15 cellular contexts compared by ENCODE assay signal in the genomic region with DNA sequence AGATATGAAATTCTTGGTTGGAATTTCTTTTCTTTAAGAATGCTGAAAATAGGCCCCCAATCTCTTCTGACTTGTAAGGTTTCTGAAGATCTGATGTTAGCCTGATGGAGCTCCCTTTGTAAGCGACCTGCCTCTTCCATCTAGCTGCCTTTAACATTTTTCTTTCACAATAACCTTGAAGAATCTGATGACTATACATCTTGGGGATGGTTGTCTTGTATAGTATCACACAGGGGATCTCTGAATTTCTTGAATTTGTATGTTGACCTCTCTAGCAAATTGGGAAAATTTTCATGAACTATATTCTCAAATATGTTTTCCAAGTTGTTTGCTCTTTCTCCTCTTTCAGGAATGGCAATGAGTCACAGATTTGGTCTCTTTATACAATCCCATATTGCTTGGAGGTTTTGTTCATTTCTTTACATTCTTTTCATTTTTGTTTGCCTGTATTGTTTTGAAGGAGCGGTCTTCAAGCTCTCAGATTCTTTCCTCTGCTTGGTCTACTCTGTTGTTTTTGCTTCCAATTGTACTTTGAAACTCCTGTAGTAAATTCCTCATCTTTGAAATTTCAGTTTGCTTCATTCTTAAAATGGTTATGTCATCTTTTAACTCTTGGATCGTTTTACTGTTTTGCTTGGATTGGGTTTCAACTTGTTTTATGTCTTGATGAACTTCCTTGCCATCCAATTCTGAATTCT.
A peak's percentile ranks its signal among the peaks of the same experiment; 100 is the strongest.
DNase-seq lines count a peak whose midpoint lies in the region; ATAC-seq, FAIRE-seq and TF ChIP-seq lines count a peak whose summit lies in the region.
"Had no signal": no experiment of that assay in that cellular context is flagged by ENCODE, and none has a peak within 500 bp of the region (broad histone marks: within the 10 kb centered on the region; RNA-seq: fewer than 3 reads in every experiment).

No MANE protein-coding gene starts in this region.

- H3K4me3 ChIP-seq in AG04449 (ENCODE audit: low read depth, low read length) (no peak overlapping the region), cardiac fibroblast (replicated peaks in 1 of 2; ENCODE audit: low read depth in 2 of 2, low read length in 2 of 2) (peak overlapping the region in 1 of 2 donors; percentile 2), thyroid gland (replicated peaks in 1 of 3) (no peak overlapping the region), pancreas (no peak overlapping the region)
- H3K4me3 ChIP-seq: SJCRH30, spleen had no signal

- H3K27me3 ChIP-seq in CD4-positive, alpha-beta T cell (ENCODE audit: control insufficient read depth, insufficient read depth, low read length), result no peaks in the 10 kb centered on the region
- H3K27me3 ChIP-seq in thyroid gland (no peaks in the 10 kb centered on the region), pancreas (no peaks in the 10 kb centered on the region)
- H3K27me3 ChIP-seq: SJCRH30, spleen had no signal

- no peak for ATAC-seq in CD4-positive, alpha-beta T cell (ENCODE audit: poor library complexity)
- no peak for ATAC-seq in pancreas

- TF ChIP-seq CTCF in AG04449 (IDR thresholded peaks at IDR 0.05; ENCODE audit: insufficient read depth, low read length, missing control alignments), result no peak
- TF ChIP-seq CTCF in cardiac fibroblast (IDR thresholded peaks at IDR 0.05; ENCODE audit: low read depth, low read length), result no peak
- TF ChIP-seq CTCF in CD4-positive, alpha-beta T cell (IDR thresholded peaks at IDR 0.05), result no peak
- TF ChIP-seq CTCF in thyroid gland (IDR thresholded peaks at IDR 0.05), result no peak
- TF ChIP-seq CTCF in pancreas (IDR thresholded peaks at IDR 0.05), result no peak

- FAIRE-seq in pancreas (lab: Jason Lieb, UNC), result no peak
- FAIRE-seq: TTC549 had no signal

- intact Hi-C loops in CD4-positive, alpha-beta T cell (cut with DNase I, micrococcal nuclease), result no loop called here
- intact Hi-C loops in thyroid gland (cut with DNase I) (no loop called here), pancreas (cut with DNase I) (no loop called here)

- CTCF ChIA-PET in AG04449 (lab: Yijun Ruan, JAX), result interaction anchor here (0.8 kb wide), 1 partner anchor 228 kb away, joined by 3 read pairs; no protein-coding TSS in a partner anchor
- CTCF ChIA-PET in CD4-positive, alpha-beta T cell (lab: Charles Lee), result no interaction called here

- H3K4me3 Mint-ChIP-seq in CD4-positive, alpha-beta T cell, result no peak overlapping the region
- H3K4me3 Mint-ChIP-seq in activated T-cell treated with anti-CD3 and anti-CD28 coated beads, Interleukin-2, amount 50 U/mL, for 24 hours, result no peak overlapping the region

- no peak overlapping the region for H3K27ac Mint-ChIP-seq in CD4-positive, alpha-beta T cell
- H3K27ac Mint-ChIP-seq in activated T-cell treated with anti-CD3 and anti-CD28 coated beads, Interleukin-2, amount 50 U/mL, for 24 hours, result no peak overlapping the region

- H3K36me3 ChIP-seq in thyroid gland, result no peaks in the 10 kb centered on the region
- H3K36me3 ChIP-seq in pancreas, result no peaks in the 10 kb centered on the region
- H3K36me3 ChIP-seq: SJCRH30, spleen had no signal

- H3K4me1 Mint-ChIP-seq in CD4-positive, alpha-beta T cell (ENCODE audit: low read depth), result no peaks in the 10 kb centered on the region
- H3K4me1 Mint-ChIP-seq in activated T-cell treated with anti-CD3 and anti-CD28 coated beads, Interleukin-2, amount 50 U/mL, for 24 hours (ENCODE audit: low read depth), result no peaks in the 10 kb centered on the region

- no peak for TF ChIP-seq POLR2A in thyroid gland (IDR thresholded peaks at IDR 0.05)

- no peaks in the 10 kb centered on the region for H3K27me3 Mint-ChIP-seq in CD4-positive, alpha-beta T cell
- H3K27me3 Mint-ChIP-seq in activated T-cell treated with anti-CD3 and anti-CD28 coated beads, Interleukin-2, amount 50 U/mL, for 24 hours, result no peaks in the 10 kb centered on the region

- H3K27ac ChIP-seq in CD4-positive, alpha-beta T cell (ENCODE audit: low read depth, low read length), result no peak overlapping the region
- no peak overlapping the region for H3K27ac ChIP-seq in thyroid gland
- H3K27ac ChIP-seq in pancreas, result no peak overlapping the region
- H3K27ac ChIP-seq: SJCRH30, spleen had no signal

- H3K9me3 Mint-ChIP-seq in CD4-positive, alpha-beta T cell, result peaks cover 11% of the 10 kb centered on the region
- peaks cover 10% of the 10 kb centered on the region for H3K9me3 Mint-ChIP-seq in activated T-cell treated with anti-CD3 and anti-CD28 coated beads, Interleukin-2, amount 50 U/mL, for 24 hours

- no peaks in the 10 kb centered on the region for H3K36me3 Mint-ChIP-seq in CD4-positive, alpha-beta T cell (ENCODE audit: low read depth)
- H3K36me3 Mint-ChIP-seq in activated T-cell treated with anti-CD3 and anti-CD28 coated beads, Interleukin-2, amount 50 U/mL, for 24 hours (ENCODE audit: low read depth), result no peaks in the 10 kb centered on the region

- WGBS in thyroid gland, 2 donors, result 47% methylated on average over 3 of the region's 3 CpGs
- 37 to 45% methylated on average over 3 of the region's 3 CpGs for WGBS in pancreas, 2 donors

- peak; percentile 41 for DNase-seq in AG04449 (ENCODE audit: low read depth, low spot score)
- DNase-seq in HS-5 (ENCODE audit: low read depth), result peak; percentile 62
- DNase-seq in cardiac fibroblast (ENCODE audit: low read depth in 2 of 2), result peak; percentile 57 to 82
- DNase-seq in kidney tubule cell (ENCODE audit: low spot score), result peak; percentile 9
- DNase-seq in CD4-positive, alpha-beta T cell, result no peak
- DNase-seq in thyroid gland, result no peak
- DNase-seq in activated T-cell treated with anti-CD3 and anti-CD28 coated beads, Interleukin-2, amount 50 U/mL, for 24 hours, result no peak
- DNase-seq in pancreas, result no peak
- DNase-seq: activated CD4-positive, alpha-beta T cell treated with anti-CD3 and anti-CD28 coated beads, Interleukin-2, amount 50 U/mL, for 4 hours; AML-193; aorta; NK-92 treated with Interleukin-12 subunit alpha and Interleukin-12 subunit beta, amount 100 ng/mL, for 24 hours; SJCRH30; spleen had no signal

- H3K4me1 ChIP-seq in thyroid gland (no peaks in the 10 kb centered on the region), pancreas (no peaks in the 10 kb centered on the region)
- H3K4me1 ChIP-seq: SJCRH30, spleen had no signal

- no peaks in the 10 kb centered on the region for H3K9me3 ChIP-seq in CD4-positive, alpha-beta T cell (ENCODE audit: control insufficient read depth, low read length)
- H3K9me3 ChIP-seq in thyroid gland (no peaks in the 10 kb centered on the region), pancreas (no peaks in the 10 kb centered on the region)
- H3K9me3 ChIP-seq: SJCRH30 had no signal

- POLR2A ChIA-PET in AG04449 (lab: Yijun Ruan, JAX), result no interaction called here
- POLR2A ChIA-PET in CD4-positive, alpha-beta T cell (lab: Charles Lee), result no interaction called here

Comparison
In these comparisons a context has a peak if more than half of its experiments do, and no peak if none do; other contexts are left out.
1. DNase-seq: peak in AG04449 (single experiment), HS-5 (single experiment), cardiac fibroblast (2 of 2) and kidney tubule cell (single experiment); none in CD4-positive, alpha-beta T cell (0 of 10), thyroid gland (0 of 2), activated T-cell treated with anti-CD3 and anti-CD28 coated beads, Interleukin-2, amount 50 U/mL, for 24 hours (single experiment) and pancreas (0 of 6).